Comparison of ENCODE assay signal across 18 cellular contexts in the genomic region with DNA sequence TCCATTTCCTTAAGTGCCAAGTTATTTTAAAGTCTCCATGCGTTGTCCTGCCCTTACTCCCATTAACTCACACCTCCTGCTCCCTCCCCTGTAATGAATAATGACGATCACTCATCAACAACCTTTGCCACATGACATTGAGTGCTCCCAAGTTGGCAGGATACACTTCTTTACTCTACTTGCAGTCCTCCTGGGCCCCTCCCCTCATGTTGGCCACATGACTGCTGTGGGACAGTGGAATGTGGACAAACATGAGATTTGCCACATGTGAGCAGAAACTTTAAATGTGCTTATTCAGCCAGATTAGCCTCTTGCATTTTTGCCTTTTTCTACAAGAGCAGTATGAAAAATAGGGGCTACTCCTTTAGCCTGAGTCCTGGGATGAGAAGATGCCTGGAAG.
DNase-seq lines count a peak whose midpoint lies in the region; ATAC-seq, FAIRE-seq and TF ChIP-seq lines count a peak whose summit lies in the region.
"Had no signal": no experiment of that assay in that cellular context is flagged by ENCODE, and none has a peak within 500 bp of the region (broad histone marks: within the 10 kb centered on the region; RNA-seq: fewer than 3 reads in every experiment).

No MANE protein-coding gene starts in this region.

- POLR2A ChIA-PET in A549 (lab: Yijun Ruan, JAX): no interaction called here

- H3K4me3 ChIP-seq in A549: no peak overlapping the region
- no peak overlapping the region for H3K4me3 ChIP-seq in breast epithelium
- H3K4me3 ChIP-seq: BLaER1 treated with 17β-estradiol and CSF1 and Interleukin-3, amounts not matched to agents 10 nM and 100 nM; GM12878; GM23248 had no signal

- H3K27ac ChIP-seq in A549 (no peak overlapping the region), epithelial cell of prostate (no peak overlapping the region), breast epithelium (peak overlapping the region in 1 of 2 donors; percentile 1)
- H3K27ac ChIP-seq: 22Rv1; BLaER1 treated with 17β-estradiol and CSF1 and Interleukin-3, amounts not matched to agents 10 nM and 100 nM; GM23248 had no signal

- ATAC-seq in A549: no peak
- no peak for ATAC-seq in stimulated activated naive CD8-positive, alpha-beta T cell treated with anti-CD3 and anti-CD28 coated beads, Interleukin-15, Interleukin-2, amounts not matched to agents 100 U/mL and 50 U/mL, for 24 hours
- ATAC-seq: GM12878, HCT116, HepG2 had no signal

- TF ChIP-seq RAD21 in A549 (conservative IDR thresholded peaks at IDR 0.05 in 1 of 2, IDR thresholded peaks at IDR 0.05 in 1 of 2): no peak

- 48% methylated on average over 2 of the region's 2 CpGs for WGBS in A549 (ENCODE audit: missing lambda C conversion rate)

- TF ChIP-seq POLR2A in A549 (IDR thresholded peaks at IDR 0.05; ENCODE audit: low read length): no peak
- no peak for TF ChIP-seq POLR2A in breast epithelium (IDR thresholded peaks at IDR 0.05)

- peaks cover 10% of the 10 kb centered on the region for H3K4me1 ChIP-seq in A549
- no peaks in the 10 kb centered on the region for H3K4me1 ChIP-seq in breast epithelium
- H3K4me1 ChIP-seq: BLaER1 treated with 17β-estradiol and CSF1 and Interleukin-3, amounts not matched to agents 10 nM and 100 nM had no signal

- DNase-seq in A549 (ENCODE audit: low read depth in 1 of 2, low spot score in 1 of 2): no peak
- DNase-seq in RPMI7951 (ENCODE audit: low read depth): peak; percentile 13
- peak; percentile 22 for DNase-seq in epithelial cell of prostate (ENCODE audit: low read depth, low spot score)
- peak; percentile 52 for DNase-seq in kidney tubule cell (ENCODE audit: low spot score)
- no peak for DNase-seq in NCI-H1436 treated with DMSO at 0.1 percent for 48 hours (lab: John Stamatoyannopoulos, UW)
- DNase-seq in stimulated activated naive CD8-positive, alpha-beta T cell treated with anti-CD3 and anti-CD28 coated beads, Interleukin-15, Interleukin-2, amounts not matched to agents 100 U/mL and 50 U/mL, for 24 hours: no peak
- no peak for DNase-seq in NCI-H1105 treated with DMSO at 0.1 percent for 48 hours (lab: John Stamatoyannopoulos, UW)
- no peak for DNase-seq in breast epithelium (ENCODE audit: low spot score in 2 of 2)
- DNase-seq: CD4-positive, CD25-positive, alpha-beta regulatory T cell; DMS53; GM23248 had no signal

- H3K36me3 ChIP-seq in breast epithelium: peaks cover 4% of the 10 kb centered on the region
- H3K36me3 ChIP-seq: BLaER1 treated with 17β-estradiol and CSF1 and Interleukin-3, amounts not matched to agents 10 nM and 100 nM had no signal

- TF ChIP-seq CTCF in A549 (IDR thresholded peaks at IDR 0.05): no peak
- TF ChIP-seq CTCF in breast epithelium (IDR thresholded peaks at IDR 0.05): no peak

- intact Hi-C loops in breast epithelium (cut with DNase I; ENCODE audit: low total_unique reads): no loop called here

- H3K9me3 ChIP-seq in A549 (no peaks in the 10 kb centered on the region), breast epithelium (no peaks in the 10 kb centered on the region)
- H3K9me3 ChIP-seq: BLaER1 treated with 17β-estradiol and CSF1 and Interleukin-3, amounts not matched to agents 10 nM and 100 nM had no signal

- CTCF ChIA-PET in A549 (lab: Yijun Ruan, JAX): interaction anchor here (1.1 kb wide), 1 partner anchor 11 kb away, joined by 4 read pairs; no protein-coding TSS in a partner anchor

- H3K4me2 ChIP-seq in A549: no peak overlapping the region
- H3K4me2 ChIP-seq: BLaER1 treated with 17β-estradiol and CSF1 and Interleukin-3, amounts not matched to agents 10 nM and 100 nM had no signal

- H3K27me3 ChIP-seq in breast epithelium: no peaks in the 10 kb centered on the region
- H3K27me3 ChIP-seq: BLaER1 treated with 17β-estradiol and CSF1 and Interleukin-3, amounts not matched to agents 10 nM and 100 nM had no signal

- no peak for TF ChIP-seq EP300 in A549 (IDR thresholded peaks at IDR 0.05)

- FAIRE-seq in A549 (lab: Jason Lieb, UNC): no peak
- FAIRE-seq: GM12878, H54, HepG2, HTR-8/SVneo had no signal

TF ChIP-seq in A549, 52 proteins besides CTCF, POLR2A, EP300 and RAD21:
- TF ChIP-seq HOXA7 (CRISPR knock-in tag; IDR thresholded peaks at IDR 0.05): no peak
- peak; percentile 31 for TF ChIP-seq MAFK (IDR thresholded peaks at IDR 0.05; ENCODE audit: partially characterized antibody)
- TF ChIP-seq, protein P1, sequence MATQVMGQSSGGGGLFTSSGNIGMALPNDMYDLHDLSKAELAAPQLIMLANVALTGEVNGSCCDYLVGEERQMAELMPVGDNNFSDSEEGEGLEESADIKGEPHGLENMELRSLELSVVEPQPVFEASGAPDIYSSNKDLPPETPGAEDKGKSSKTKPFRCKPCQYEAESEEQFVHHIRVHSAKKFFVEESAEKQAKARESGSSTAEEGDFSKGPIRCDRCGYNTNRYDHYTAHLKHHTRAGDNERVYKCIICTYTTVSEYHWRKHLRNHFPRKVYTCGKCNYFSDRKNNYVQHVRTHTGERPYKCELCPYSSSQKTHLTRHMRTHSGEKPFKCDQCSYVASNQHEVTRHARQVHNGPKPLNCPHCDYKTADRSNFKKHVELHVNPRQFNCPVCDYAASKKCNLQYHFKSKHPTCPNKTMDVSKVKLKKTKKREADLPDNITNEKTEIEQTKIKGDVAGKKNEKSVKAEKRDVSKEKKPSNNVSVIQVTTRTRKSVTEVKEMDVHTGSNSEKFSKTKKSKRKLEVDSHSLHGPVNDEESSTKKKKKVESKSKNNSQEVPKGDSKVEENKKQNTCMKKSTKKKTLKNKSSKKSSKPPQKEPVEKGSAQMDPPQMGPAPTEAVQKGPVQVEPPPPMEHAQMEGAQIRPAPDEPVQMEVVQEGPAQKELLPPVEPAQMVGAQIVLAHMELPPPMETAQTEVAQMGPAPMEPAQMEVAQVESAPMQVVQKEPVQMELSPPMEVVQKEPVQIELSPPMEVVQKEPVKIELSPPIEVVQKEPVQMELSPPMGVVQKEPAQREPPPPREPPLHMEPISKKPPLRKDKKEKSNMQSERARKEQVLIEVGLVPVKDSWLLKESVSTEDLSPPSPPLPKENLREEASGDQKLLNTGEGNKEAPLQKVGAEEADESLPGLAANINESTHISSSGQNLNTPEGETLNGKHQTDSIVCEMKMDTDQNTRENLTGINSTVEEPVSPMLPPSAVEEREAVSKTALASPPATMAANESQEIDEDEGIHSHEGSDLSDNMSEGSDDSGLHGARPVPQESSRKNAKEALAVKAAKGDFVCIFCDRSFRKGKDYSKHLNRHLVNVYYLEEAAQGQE (IDR thresholded peaks at IDR 0.05): no peak

Comparison
In these comparisons a context has a peak if more than half of its experiments do, and no peak if none do; other contexts are left out.
1. DNase-seq: peak in RPMI7951 (single experiment), epithelial cell of prostate (single experiment) and kidney tubule cell (single experiment); none in A549 (0 of 2), NCI-H1436 treated with DMSO at 0.1 percent for 48 hours (single experiment), stimulated activated naive CD8-positive, alpha-beta T cell treated with anti-CD3 and anti-CD28 coated beads, Interleukin-15, Interleukin-2, amounts not matched to agents 100 U/mL and 50 U/mL, for 24 hours (single experiment), NCI-H1105 treated with DMSO at 0.1 percent for 48 hours (single experiment) and breast epithelium (0 of 2).